18 cellular contexts compared by ENCODE assay signal in genomic region chr10:133458021-133458709, GRCh38. TPM values are rescaled to one million over a fixed set of nuclear protein-coding genes. Genes with fewer than 3 reads are reported as not detected.
"Had no signal": no experiment of that assay in that cellular context is flagged by ENCODE, and none has a peak within 500 bp of the region (broad histone marks: within the 10 kb centered on the region; RNA-seq: fewer than 3 reads in every experiment).

No MANE protein-coding gene starts in this region.

- H3K9me3 Mint-ChIP-seq: stimulated activated naive CD8-positive, alpha-beta T cell treated with anti-CD3 and anti-CD28 coated beads, Interleukin-15, Interleukin-2, amounts not matched to agents 100 ng/mL and 50 ng/mL, for 24 hours; T-cell had no signal

- H3K27me3 ChIP-seq: gastrocnemius medialis, tibial nerve, uterus had no signal

- H3K27ac Mint-ChIP-seq: mesothelial cell of epicardium; nephron progenitor cell; progenitor cell of endocrine pancreas; stimulated activated naive CD8-positive, alpha-beta T cell treated with anti-CD3 and anti-CD28 coated beads, Interleukin-15, Interleukin-2, amounts not matched to agents 100 ng/mL and 50 ng/mL, for 24 hours; T-cell had no signal

- H3K4me3 Mint-ChIP-seq: mesothelial cell of epicardium; nephron progenitor cell; stimulated activated naive CD8-positive, alpha-beta T cell treated with anti-CD3 and anti-CD28 coated beads, Interleukin-15, Interleukin-2, amounts not matched to agents 100 ng/mL and 50 ng/mL, for 24 hours; T-cell had no signal

- H3K9me3 ChIP-seq: gastrocnemius medialis, lower lobe of right lung, uterus had no signal

- H3K27ac ChIP-seq: gastrocnemius medialis, lower lobe of right lung, tibial nerve, uterus had no signal

- H3K27me3 Mint-ChIP-seq: progenitor cell of endocrine pancreas; stimulated activated naive CD8-positive, alpha-beta T cell treated with anti-CD3 and anti-CD28 coated beads, Interleukin-15, Interleukin-2, amounts not matched to agents 100 ng/mL and 50 ng/mL, for 24 hours; T-cell had no signal

- H3K4me1 ChIP-seq: gastrocnemius medialis, lower lobe of right lung, tibial nerve, uterus had no signal

- H3K36me3 ChIP-seq: gastrocnemius medialis, lower lobe of right lung, uterus had no signal

- H3K4me1 Mint-ChIP-seq: mesothelial cell of epicardium, nephron progenitor cell, T-cell had no signal

- H3K4me3 ChIP-seq: gastrocnemius medialis, lower lobe of right lung, tibial nerve, uterus had no signal

- ATAC-seq: gastrocnemius medialis, lower lobe of right lung, SK-N-SH treated with all-trans-retinoic acid at 6 μM for 48 hours, T-cell had no signal

- DNase-seq: activated CD4-positive, alpha-beta T cell treated with anti-CD3 and anti-CD28 coated beads, Interleukin-2, amount 50 U/mL, for 48 hours; activated CD4-positive, CD25-positive, alpha-beta regulatory T cell; activated naive CD4-positive, alpha-beta T cell treated with Interleukin-2 at 50 U/mL for 16 hours; cortex of kidney; erythroblast; gastrocnemius medialis; lower lobe of right lung; nephron progenitor cell; nucleus accumbens; T-cell; T1000 had no signal

RNA-seq across cellular contexts. Expression of gene SPRN, which starts 33.7 kb away (rescaled TPM):
- total RNA-seq: aorta, gastrocnemius medialis, lower lobe of right lung, tibial nerve had no signal
